24 cellular contexts compared by ENCODE assay signal in the genomic region with DNA sequence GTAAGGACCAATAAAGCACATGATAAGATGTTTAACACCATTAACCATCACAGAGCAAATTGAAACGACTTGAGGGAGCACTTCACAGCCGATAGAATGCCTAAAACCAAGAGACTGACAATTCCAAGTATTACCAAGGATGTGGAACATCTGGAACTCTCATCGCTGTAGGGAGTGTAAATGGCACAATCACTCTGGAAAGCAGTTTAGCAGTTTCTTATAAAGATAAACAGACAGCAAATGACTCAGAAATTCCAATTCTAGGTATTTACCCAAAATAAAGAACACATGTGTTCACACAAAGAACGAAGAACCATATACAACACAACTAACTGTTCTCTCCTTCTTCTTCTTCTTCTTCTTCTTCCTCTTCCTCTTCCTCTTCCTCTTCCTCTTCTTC.
"Had no signal": no experiment of that assay in that cellular context is flagged by ENCODE, and none has a peak within 500 bp of the region (broad histone marks: within the 10 kb centered on the region; RNA-seq: fewer than 3 reads in every experiment).

No MANE protein-coding gene starts in this region.

- DNase-seq: activated CD4-positive, alpha-beta T cell treated with anti-CD3 and anti-CD28 coated beads for 4 hours; activated CD8-positive, alpha-beta memory T cell treated with anti-CD3 and anti-CD28 coated beads, Interleukin-2, amount 50 U/mL, for 4 hours; activated CD8-positive, alpha-beta T cell treated with anti-CD3 and anti-CD28 coated beads for 36 hours; activated naive CD4-positive, alpha-beta T cell treated with anti-CD3 and anti-CD28 coated beads, Interleukin-2, amount 50 U/mL, for 16 hours; activated naive CD8-positive, alpha-beta T cell treated with anti-CD3 and anti-CD28 coated beads, Interleukin-2, amount 10 ng/mL, durations not matched to agents 7 days and 5 days; aorta; caudate nucleus; Kasumi-1; KBM-7; NCI-H1105 treated with DMSO at 0.1 percent for 48 hours; NCI-H146; NCI-H187 treated with DMSO at 0.1 percent for 48 hours; NCI-H2081 treated with DMSO at 0.1 percent for 48 hours; NCI-H2171; NCI-H2227 treated with DMSO at 0.1 percent for 48 hours; NCI-H69; NK-92 treated with Interleukin-12 subunit alpha and Interleukin-12 subunit beta, amount 100 ng/mL, for 24 hours; Peyer's patch; SIG-M5; T-helper 17 cell; T-helper 9 cell; WERI-Rb-1 had no signal

- ATAC-seq: activated CD4-positive, CD25-positive, alpha-beta regulatory T cell treated with anti-CD3 and anti-CD28 coated beads, Interleukin-2, amount 50 U/mL, for 24 hours; activated CD8-positive, alpha-beta T cell treated with anti-CD3 and anti-CD28 coated beads for 36 hours; T-helper 17 cell had no signal

- H3K27ac ChIP-seq: breast epithelium, Peyer's patch, WERI-Rb-1 had no signal

- H3K4me3 ChIP-seq: breast epithelium, Peyer's patch had no signal
